In genomic region chr15:76576526-76577279, GRCh38 we compare ENCODE assay signal across 9 cellular contexts.
DNase-seq lines count a peak whose midpoint lies in the region; ATAC-seq and TF ChIP-seq lines count a peak whose summit lies in the region.
"Had no signal": no experiment of that assay in that cellular context is flagged by ENCODE, and none has a peak within 500 bp of the region (broad histone marks: within the 10 kb centered on the region; RNA-seq: fewer than 3 reads in every experiment).

No MANE protein-coding gene starts in this region.

- peaks cover 20% of the 10 kb centered on the region for H3F3A ChIP-seq in DOHH2 (ENCODE audit: control insufficient read depth, insufficient read depth)

- H4K20me1 ChIP-seq in DOHH2 (ENCODE audit: control insufficient read depth, insufficient read depth, low read depth, low read length) = no peaks in the 10 kb centered on the region

- H3K9me2 ChIP-seq in DOHH2 (replicated peaks; ENCODE audit: control insufficient read depth, low read length) = no peaks in the 10 kb centered on the region

- H3K9me3 ChIP-seq in DOHH2 (ENCODE audit: control insufficient read depth, insufficient read depth, low read length) (0 out of 2 replicates have a peak, but pooled peaks cover under 1% of the 10 kb centered on the region), psoas muscle (peaks cover under 1% of the 10 kb centered on the region)

- peak overlapping the region; percentile 87 for H3K4me2 ChIP-seq in DOHH2 (ENCODE audit: low read length)

- WGBS in psoas muscle, 3 donors = 62 to 65% (median 64%) methylated on average over 9 of the region's 9 CpGs

- H3K27ac ChIP-seq in DOHH2 (ENCODE audit: low read depth, low read length) (peak overlapping the region; percentile 82), RWPE1 (peak overlapping the region; percentile 61), psoas muscle (no peak overlapping the region)

- TF ChIP-seq CTCF in DOHH2 (IDR thresholded peaks at IDR 0.05; ENCODE audit: low read depth, low read length, poor library complexity, severe bottlenecking) (no peak), RWPE1 (conservative IDR thresholded peaks at IDR 0.05; ENCODE audit: low read depth) (no peak), psoas muscle (IDR thresholded peaks at IDR 0.05) (no peak)

- POLR2A ChIA-PET in RWPE1 (lab: Yijun Ruan, JAX; ENCODE audit: low non-redundant PET) = no interaction called here

- H3K79me2 ChIP-seq in DOHH2 (ENCODE audit: control insufficient read depth, low read length) = no peaks in the 10 kb centered on the region

- H3K36me3 ChIP-seq in DOHH2 (ENCODE audit: control insufficient read depth, low read length) (no peaks in the 10 kb centered on the region), psoas muscle (ENCODE audit: insufficient read depth in 1 of 2, low read depth in 1 of 2) (no peaks in the 10 kb centered on the region)

- ATAC-seq in psoas muscle (peak in 2 of 4 donors; percentile 40 to 67), GM19463 (IDR thresholded peaks at IDR 0.05; ENCODE audit: unreplicated experiment) (no peak)

- CTCF ChIA-PET in RWPE1 (lab: Yijun Ruan, JAX) = interaction anchor here (0.8 kb wide), 1 partner anchor 9 kb away, joined by 3 read pairs; no protein-coding TSS in a partner anchor

- intact Hi-C loops in head of caudate nucleus (cut with DNase I) (no loop called here), psoas muscle (cut with DNase I) (no loop called here)

- H3K4me3 ChIP-seq in DOHH2 (ENCODE audit: low read length) (no peak overlapping the region), psoas muscle (no peak overlapping the region)

- H3K27me3 ChIP-seq in DOHH2 (ENCODE audit: control insufficient read depth, low read length) (no peaks in the 10 kb centered on the region), psoas muscle (ENCODE audit: insufficient read depth in 3 of 3, low read length in 2 of 3) (no peaks in the 10 kb centered on the region)

- DNase-seq in RWPE1 (ENCODE audit: low spot score) (no peak), head of caudate nucleus (peak in 23 of 42 donors; percentile 3 to 58 (median 28)), psoas muscle (peak; percentile 38 to 55), inferior parietal cortex (ENCODE audit: extremely low spot score) (no peak), AML-193 (lab: John Stamatoyannopoulos, UW) (no peak), retina (no peak)
- DNase-seq: NCI-H1436 had no signal

- peaks cover 44% of the 10 kb centered on the region for H3K4me1 ChIP-seq in DOHH2 (ENCODE audit: control insufficient read depth, low read length)
- H3K4me1 ChIP-seq in psoas muscle = peaks cover 9% of the 10 kb centered on the region

Comparison
In these comparisons a context has a peak if more than half of its experiments do, and no peak if none do; other contexts are left out.
1. DNase-seq: peak in head of caudate nucleus (23 of 42) and psoas muscle (2 of 2); none in RWPE1 (single experiment), inferior parietal cortex (single experiment), AML-193 (0 of 2) and retina (single experiment).